Comparison of ENCODE assay signal across 8 cellular contexts in the genomic region with DNA sequence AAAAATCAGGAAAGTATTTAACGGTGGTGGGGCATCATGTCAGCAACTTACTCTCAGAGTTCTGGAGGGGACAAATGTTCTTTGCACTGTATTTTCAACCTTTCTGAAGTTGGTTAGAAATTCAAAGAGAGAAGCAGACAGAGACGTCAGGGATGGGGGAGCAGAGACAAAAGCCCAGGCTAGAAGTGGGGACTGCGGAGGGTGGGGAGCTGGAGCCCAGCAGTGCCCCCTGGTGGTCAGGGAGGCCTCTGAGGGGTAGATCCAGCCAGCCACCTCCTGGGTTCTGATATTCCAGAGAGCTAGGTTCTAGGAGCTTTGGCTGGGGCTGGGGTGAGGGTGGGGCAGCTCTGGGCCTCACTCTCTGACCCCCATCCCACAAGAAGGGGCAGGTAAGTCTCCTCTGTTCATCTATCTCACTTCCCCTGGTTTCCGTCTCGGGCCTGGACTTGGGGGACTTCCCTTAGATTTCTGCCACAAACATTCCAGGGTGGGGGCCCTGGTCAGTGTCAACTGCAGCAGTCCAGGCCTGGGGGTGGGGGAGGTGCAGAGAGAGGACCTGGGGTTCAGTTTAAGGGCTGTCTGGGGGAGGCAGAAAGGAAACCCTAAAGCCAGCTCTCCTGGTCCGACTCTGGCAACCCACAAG. TPM values are rescaled to one million over a fixed set of nuclear protein-coding genes. Genes with fewer than 3 reads are reported as not detected.
DNase-seq lines count a peak whose midpoint lies in the region; ATAC-seq, FAIRE-seq and TF ChIP-seq lines count a peak whose summit lies in the region.

No MANE protein-coding gene starts in this region.

- WGBS in GM12878 (ENCODE audit: insufficient coverage, insufficient replicate concordance, low lambda C conversion rate, missing lambda C conversion rate), result 23% methylated on average over 6 of the region's 6 CpGs

- RAD21 ChIA-PET in GM12878 (lab: Charles Lee; ENCODE audit: unreplicated experiment), result interaction anchor here (1.2 to 1.4 kb wide), 2 partner anchors 75 to 208 kb away, joined by 4 read pairs; partner anchors contain the start of gene RUFY4

- no peaks in the 10 kb centered on the region for H3K36me3 ChIP-seq in GM12878 (ENCODE audit: control insufficient read depth in 2 of 2, insufficient read depth in 2 of 2, low read length in 1 of 2)

- H3K9me3 Mint-ChIP-seq in T-helper 2 cell treated with Interferon-gamma antibody and Interleukin-4, amounts not matched to agents 5 μg/mL and 100 μg/mL, for 36 hours, result no peaks in the 10 kb centered on the region

- no peak overlapping the region for H3K4me2 ChIP-seq in GM12878 (ENCODE audit: control insufficient read depth, insufficient read depth)

- TF ChIP-seq CTCF in D721Med (IDR thresholded peaks at IDR 0.05; ENCODE audit: insufficient read depth, missing control alignments) (peak; percentile 55), GM12878 (IDR thresholded peaks at IDR 0.05 in 2 of 3, conservative IDR thresholded peaks at IDR 0.05 in 1 of 3; ENCODE audit: control insufficient read depth in 2 of 3, extremely low read depth in 1 of 3, insufficient read depth in 1 of 3, low read depth in 3 of 3, low read length in 3 of 3) (peak; percentile 45 to 84 (median 83))

- no peaks in the 10 kb centered on the region; a peak in 1 of 4 replicates for H3K27me3 ChIP-seq in GM12878 (replicated peaks in 1 of 2; ENCODE audit: control insufficient read depth in 2 of 2, insufficient read depth in 2 of 2, low read length in 1 of 2)

- H2AFZ ChIP-seq in GM12878 (ENCODE audit: control insufficient read depth, low read depth, low read length), result no peak overlapping the region

- TF ChIP-seq EP300 in GM12878 (IDR thresholded peaks at IDR 0.05; ENCODE audit: borderline replicate concordance in 1 of 2, control insufficient read depth in 1 of 2, low read depth in 2 of 2, low read length in 2 of 2), result no peak

- intact Hi-C loops in GM12878 (cut with micrococcal nuclease; ENCODE audit: unreplicated experiment), result no loop called here

- H3K79me2 ChIP-seq in GM12878 (ENCODE audit: control insufficient read depth, insufficient read depth, low read length), result no peaks in the 10 kb centered on the region

- H3K4me1 Mint-ChIP-seq in T-helper 2 cell treated with Interferon-gamma antibody and Interleukin-4, amounts not matched to agents 5 μg/mL and 100 μg/mL, for 36 hours (ENCODE audit: low read depth), result no peaks in the 10 kb centered on the region

- no peak overlapping the region for H3K27ac Mint-ChIP-seq in T-helper 2 cell treated with Interferon-gamma antibody and Interleukin-4, amounts not matched to agents 5 μg/mL and 100 μg/mL, for 36 hours

- TF ChIP-seq POLR2A in GM12878 (IDR thresholded peaks at IDR 0.05; ENCODE audit: low read depth, low read length), result no peak

- peak; percentile 86 for ATAC-seq in GM12878
- no peak for ATAC-seq in GM21381 (IDR thresholded peaks at IDR 0.05; ENCODE audit: unreplicated experiment)
- no peak for ATAC-seq in GM21528 (IDR thresholded peaks at IDR 0.05; ENCODE audit: low FRiP score, unreplicated experiment)

- SMC1A ChIA-PET in GM12878 (lab: Charles Lee; ENCODE audit: uncharacterized antibody, unreplicated experiment), result no interaction called here

- H3K9ac ChIP-seq in GM12878 (ENCODE audit: control insufficient read depth, insufficient read depth, low read length), result no peak overlapping the region

- H3K4me3 Mint-ChIP-seq in T-helper 2 cell treated with Interferon-gamma antibody and Interleukin-4, amounts not matched to agents 5 μg/mL and 100 μg/mL, for 36 hours, result no peak overlapping the region

- in situ Hi-C loops in GM12878 (cut with MboI), result no loop called here

- POLR2A ChIA-PET in GM12878 (lab: Charles Lee), result no interaction called here

- FAIRE-seq in D721Med (lab: Jason Lieb, UNC) (no peak), HTR-8/SVneo (lab: Jason Lieb, UNC) (no peak), GM12878 (lab: Jason Lieb, UNC) (no peak)

- peak; percentile 23; the same call in 1 of the 2 replicates for TF ChIP-seq RAD21 in GM12878 (IDR thresholded peaks at IDR 0.05; ENCODE audit: insufficient read depth, low read depth, low read length)

- CTCF ChIA-PET in GM12878 (lab: Yijun Ruan, JAX), result interaction anchor here (0.5 to 1.5 kb wide), 10 partner anchors 11 to 208 kb away, joined by 3 to 8 read pairs (median 4); partner anchors contain the start of gene RUFY4

- H3K36me3 Mint-ChIP-seq in T-helper 2 cell treated with Interferon-gamma antibody and Interleukin-4, amounts not matched to agents 5 μg/mL and 100 μg/mL, for 36 hours (ENCODE audit: low read depth), result no peaks in the 10 kb centered on the region

- H3K27ac ChIP-seq in GM12878 (ENCODE audit: control insufficient read depth, insufficient read depth), result no peak overlapping the region

- H3K27me3 Mint-ChIP-seq in T-helper 2 cell treated with Interferon-gamma antibody and Interleukin-4, amounts not matched to agents 5 μg/mL and 100 μg/mL, for 36 hours (ENCODE audit: low read depth), result no peaks in the 10 kb centered on the region

- H3K4me1 ChIP-seq in GM12878 (ENCODE audit: control insufficient read depth, insufficient read depth, low read length), result no peaks in the 10 kb centered on the region

- no peaks in the 10 kb centered on the region for H4K20me1 ChIP-seq in GM12878 (ENCODE audit: control insufficient read depth, insufficient read depth)

- DNase-seq in D721Med (ENCODE audit: insufficient read length, low spot score), result no peak
- DNase-seq in HTR-8/SVneo (ENCODE audit: insufficient read length, low spot score), result peak; percentile 60
- DNase-seq in T-helper 2 cell treated with Interferon-gamma antibody and Interleukin-4, amounts not matched to agents 5 μg/mL and 100 μg/mL, for 36 hours (ENCODE audit: low spot score), result peak; percentile 19
- no peak for DNase-seq in GM12878 (ENCODE audit: low read depth, low spot score)
- DNase-seq in left kidney (ENCODE audit: low read depth, low spot score), result peak; percentile 76
- peak in 2 of 3 experiments; percentile 10 to 34 for DNase-seq in stimulated activated CD4-positive, alpha-beta T cell treated with anti-CD3 and anti-CD28 coated beads, TNF-alpha, amount 100 ng/mL, for 4 hours (ENCODE audit: low read depth in 3 of 3)

- BruUV-seq in GM12878 (replicated peaks; lab: Mats Ljungman, UMichigan), result no TSS peak

- no peak overlapping the region for H3K4me3 ChIP-seq in GM12878

- H3K9me3 ChIP-seq in GM12878 (replicated peaks; ENCODE audit: control insufficient read depth, insufficient read depth, low read length), result peaks cover 1% of the 10 kb centered on the region; the same call in 2 of the 3 replicates

TF ChIP-seq in GM12878, 131 proteins besides CTCF, POLR2A, EP300 and RAD21:
- 0 out of 2 replicates have a peak, but pooled peaks have one; percentile 11 for TF ChIP-seq YY1 (IDR thresholded peaks at IDR 0.05; ENCODE audit: low read depth, low read length)
- TF ChIP-seq FOXM1 (IDR thresholded peaks at IDR 0.05; ENCODE audit: low read depth, low read length), result no peak
- TF ChIP-seq SMC3 (IDR thresholded peaks at IDR 0.05; ENCODE audit: borderline replicate concordance, low read length), result peak; percentile 28; the same call in 1 of the 2 replicates

RNA-seq across cellular contexts. Expression of gene TNS1, which starts 8.9 kb away (rescaled TPM):
- 11.5 and 12.1 TPM in 2 replicates for total RNA-seq in GM12878 (2013; cell fraction: nucleolus; rRNA removed)
- total RNA-seq in GM12878 (2014; rRNA removed) (not detected in 2 replicates), GM12878 (2014; rRNA removed; fragmentation: Illumina TruSeq; extraction: Trizol) (not detected in 2 replicates), GM12878 (2021) (0.44 and 0.80 TPM in 2 replicates)
- polyA plus RNA-seq in GM12878 (2011; ENCODE audit: low read depth), result 0.21 TPM
- polyA plus RNA-seq in GM12878 (2011; rRNA removed) (0.05 and 0.06 TPM in 2 replicates), GM12878 (2014; fragmentation: Illumina TruSeq; extraction: Trizol) (0.06 TPM in 1 of 2 replicates, not detected in the other), GM12878 (2014; fragmentation: Nextera tagmentation; extraction: Ambion mirVana) (not detected), GM12878 (2014; rRNA removed) (not detected in 2 replicates), GM12878 (2016; fragmentation: Nextera tagmentation; extraction: Ambion mirVana) (not detected)
- polyA plus RNA-seq in GM12878 (2011; cell fraction: cytosol; rRNA removed), result 0.07 and 0.08 TPM in 2 replicates
- 0.47 and 0.75 TPM in 2 replicates for polyA plus RNA-seq in GM12878 (2011; cell fraction: nucleus; rRNA removed)
- 0.55 and 0.90 TPM in 2 replicates for polyA plus RNA-seq in GM12878 (2012)
- polyA minus RNA-seq in GM12878 (2011; rRNA and poly(A)+ RNA removed), result 0.88 and 1.8 TPM in 2 replicates
- 0.40 and 0.94 TPM in 2 replicates for polyA minus RNA-seq in GM12878 (2011; cell fraction: cytosol; rRNA and poly(A)+ RNA removed)
- polyA minus RNA-seq in GM12878 (2011; cell fraction: nucleus; rRNA and poly(A)+ RNA removed), result 1.1 and 1.4 TPM in 2 replicates

Comparison
In these comparisons a context has a peak if more than half of its experiments do, and no peak if none do; other contexts are left out.
1. DNase-seq: peak in HTR-8/SVneo (single experiment), T-helper 2 cell treated with Interferon-gamma antibody and Interleukin-4, amounts not matched to agents 5 μg/mL and 100 μg/mL, for 36 hours (single experiment), left kidney (single experiment) and stimulated activated CD4-positive, alpha-beta T cell treated with anti-CD3 and anti-CD28 coated beads, TNF-alpha, amount 100 ng/mL, for 4 hours (2 of 3); none in D721Med (single experiment) and GM12878 (single experiment).